ENCODE assay signal across 1 cellular context in the genomic region with DNA sequence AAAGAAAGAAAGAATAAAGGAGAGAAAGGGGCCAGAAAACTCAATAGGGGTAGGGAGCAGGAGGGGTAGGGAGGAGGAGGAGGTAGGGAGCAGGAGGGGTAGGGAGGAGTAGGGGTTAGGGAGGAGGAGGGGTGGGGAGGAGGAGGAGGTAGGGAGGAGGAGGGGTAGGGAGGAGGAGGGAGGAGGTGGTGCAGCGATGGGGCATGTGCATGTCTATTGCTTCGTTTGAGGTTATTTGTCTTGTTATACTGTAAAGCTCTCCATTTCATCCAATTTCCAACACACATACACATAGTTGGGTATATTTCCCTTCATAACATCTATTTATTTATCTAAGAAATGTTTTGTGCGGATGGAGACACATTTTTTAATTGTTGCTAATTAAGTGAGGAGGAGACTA.
A peak's percentile ranks its signal among the peaks of the same experiment; 100 is the strongest.
TF ChIP-seq lines count a peak whose summit lies in the region.

No MANE protein-coding gene starts in this region.

TF ChIP-seq in HepG2, 621 proteins besides CTCF, POLR2A, EP300 and RAD21:
- peak; percentile 95 for TF ChIP-seq HNRNPK (IDR thresholded peaks at IDR 0.05; ENCODE audit: low read depth, low read length, poor library complexity, severe bottlenecking)
- TF ChIP-seq FOXK1 (CRISPR knock-in tag; IDR thresholded peaks at IDR 0.05; ENCODE audit: borderline replicate concordance, low read depth), result no peak
